Comparison of ENCODE assay signal across 9 cellular contexts in genomic region chr5:93894471-93895354, GRCh38.
DNase-seq lines count a peak whose midpoint lies in the region; ATAC-seq and TF ChIP-seq lines count a peak whose summit lies in the region.
"Had no signal": no experiment of that assay in that cellular context is flagged by ENCODE, and none has a peak within 500 bp of the region (broad histone marks: within the 10 kb centered on the region; RNA-seq: fewer than 3 reads in every experiment).

No MANE protein-coding gene starts in this region.

- no peaks in the 10 kb centered on the region for H3K27me3 ChIP-seq in adipocyte (replicated peaks; ENCODE audit: control insufficient read depth, insufficient read depth, low read length)

- DNase-seq in DMS114 treated with DMSO at 0.1 percent for 48 hours (lab: John Stamatoyannopoulos, UW; ENCODE audit: unreplicated experiment) = peak; percentile 85
- DNase-seq in adipocyte (ENCODE audit: low read depth) = peak; percentile 31
- DNase-seq in lung microvascular endothelial cell (ENCODE audit: low read depth in 2 of 2) = peak; percentile 41 to 44
- DNase-seq in activated CD8-positive, alpha-beta memory T cell treated with anti-CD3 and anti-CD28 coated beads, Interleukin-2, amount 10 ng/mL, durations not matched to agents 7 days and 5 days = no peak

- ATAC-seq in activated CD8-positive, alpha-beta memory T cell treated with anti-CD3 and anti-CD28 coated beads, Interleukin-2, amount 10 ng/mL, durations not matched to agents 7 days and 5 days = no peak
- ATAC-seq in HG02938 (IDR thresholded peaks at IDR 0.05; ENCODE audit: unreplicated experiment) = no peak
- no peak for ATAC-seq in HG02970 (IDR thresholded peaks at IDR 0.05; ENCODE audit: low FRiP score, unreplicated experiment)
- no peak for ATAC-seq in HG02623 (IDR thresholded peaks at IDR 0.05; ENCODE audit: unreplicated experiment)

- no peak overlapping the region for H3K4me3 Mint-ChIP-seq in activated CD8-positive, alpha-beta memory T cell treated with anti-CD3 and anti-CD28 coated beads, Interleukin-2, amount 10 ng/mL, durations not matched to agents 7 days and 5 days
- H3K4me3 Mint-ChIP-seq: IgD-negative memory B cell had no signal

- CTCF ChIA-PET in activated CD8-positive, alpha-beta memory T cell treated with anti-CD3 and anti-CD28 coated beads, Interleukin-2, amount 10 ng/mL, durations not matched to agents 7 days and 5 days (lab: Charles Lee) = interaction anchor here (1.3 kb wide), 1 partner anchor 52 kb away, joined by 3 read pairs; no protein-coding TSS in a partner anchor

- no peaks in the 10 kb centered on the region for H3K36me3 Mint-ChIP-seq in activated CD8-positive, alpha-beta memory T cell treated with anti-CD3 and anti-CD28 coated beads, Interleukin-2, amount 10 ng/mL, durations not matched to agents 7 days and 5 days
- H3K36me3 Mint-ChIP-seq: IgD-negative memory B cell had no signal

- H3K9ac ChIP-seq in adipocyte (ENCODE audit: low read length) = no peak overlapping the region

- H3K9me3 ChIP-seq in adipocyte (ENCODE audit: control insufficient read depth, low read length) = no peaks in the 10 kb centered on the region

- no peaks in the 10 kb centered on the region for H3K36me3 ChIP-seq in adipocyte (ENCODE audit: control insufficient read depth, insufficient read depth, low read length, severe bottlenecking)

- no peak overlapping the region for H3K4me3 ChIP-seq in adipocyte (ENCODE audit: low read length)

- TF ChIP-seq CTCF in LNCAP (IDR thresholded peaks at IDR 0.05) = peak; percentile 79

- no peaks in the 10 kb centered on the region for H3K27me3 Mint-ChIP-seq in activated CD8-positive, alpha-beta memory T cell treated with anti-CD3 and anti-CD28 coated beads, Interleukin-2, amount 10 ng/mL, durations not matched to agents 7 days and 5 days
- H3K27me3 Mint-ChIP-seq: IgD-negative memory B cell had no signal

- H3K27ac Mint-ChIP-seq in activated CD8-positive, alpha-beta memory T cell treated with anti-CD3 and anti-CD28 coated beads, Interleukin-2, amount 10 ng/mL, durations not matched to agents 7 days and 5 days = no peak overlapping the region
- H3K27ac Mint-ChIP-seq: IgD-negative memory B cell had no signal

- no peaks in the 10 kb centered on the region for H3K4me1 Mint-ChIP-seq in activated CD8-positive, alpha-beta memory T cell treated with anti-CD3 and anti-CD28 coated beads, Interleukin-2, amount 10 ng/mL, durations not matched to agents 7 days and 5 days
- H3K4me1 Mint-ChIP-seq: IgD-negative memory B cell had no signal

- H3K4me1 ChIP-seq in adipocyte (ENCODE audit: control insufficient read depth, insufficient read depth, low read length) = peaks cover 19% of the 10 kb centered on the region

- no peaks in the 10 kb centered on the region for H3K9me3 Mint-ChIP-seq in activated CD8-positive, alpha-beta memory T cell treated with anti-CD3 and anti-CD28 coated beads, Interleukin-2, amount 10 ng/mL, durations not matched to agents 7 days and 5 days (ENCODE audit: low read depth)
- H3K9me3 Mint-ChIP-seq: IgD-negative memory B cell had no signal
